8 cellular contexts compared by ENCODE assay signal in genomic region chr19:11505032-11505503, GRCh38. TPM values are rescaled to one million over a fixed set of nuclear protein-coding genes. Genes with fewer than 3 reads are reported as not detected.
DNase-seq lines count a peak whose midpoint lies in the region; ATAC-seq and TF ChIP-seq lines count a peak whose summit lies in the region.

No MANE protein-coding gene starts in this region.

- intact Hi-C loops in Caco-2 (cut with micrococcal nuclease; ENCODE audit: unreplicated experiment), result no loop called here

- H3K36me3 ChIP-seq in Caco-2 (ENCODE audit: control insufficient read depth, insufficient read depth, low read length), result no peaks in the 10 kb centered on the region; the same call in 1 of the 2 replicates
- 0 out of 2 replicates have a peak, but pooled peaks cover 3% of the 10 kb centered on the region for H3K36me3 ChIP-seq in HUES48 (ENCODE audit: control insufficient read depth, insufficient read depth, low read length)

- H3K27me3 Mint-ChIP-seq in Caco-2 (ENCODE audit: insufficient read depth, unreplicated experiment), result no peaks in the 10 kb centered on the region
- peaks cover 7% of the 10 kb centered on the region for H3K27me3 Mint-ChIP-seq in endothelial cell (ENCODE audit: unreplicated experiment)

- peaks cover 7% of the 10 kb centered on the region for H3K4me1 Mint-ChIP-seq in Caco-2 (ENCODE audit: low read depth, unreplicated experiment)
- H3K4me1 Mint-ChIP-seq in endothelial cell (ENCODE audit: unreplicated experiment), result no peaks in the 10 kb centered on the region

- no peaks in the 10 kb centered on the region for H3K9me3 ChIP-seq in Caco-2
- no peaks in the 10 kb centered on the region for H3K9me3 ChIP-seq in HUES48 (ENCODE audit: control insufficient read depth, insufficient read depth, low read length)

- no peaks in the 10 kb centered on the region for H3K27me3 ChIP-seq in Caco-2 (replicated peaks; ENCODE audit: control insufficient read depth, insufficient read depth, low read length)
- no peaks in the 10 kb centered on the region for H3K27me3 ChIP-seq in HUES48 (ENCODE audit: control insufficient read depth, insufficient read depth, low read length)

- peak; percentile 87 for ATAC-seq in GM21447 (IDR thresholded peaks at IDR 0.05; ENCODE audit: unreplicated experiment)

- H3K27ac ChIP-seq in HUES48 (ENCODE audit: low read depth, low read length), result peak overlapping the region; percentile 95

- H3K9me3 Mint-ChIP-seq in Caco-2 (ENCODE audit: unreplicated experiment) (no peaks in the 10 kb centered on the region), endothelial cell (ENCODE audit: unreplicated experiment) (no peaks in the 10 kb centered on the region)

- H3K36me3 Mint-ChIP-seq in Caco-2 (ENCODE audit: insufficient read depth, unreplicated experiment), result peaks cover 32% of the 10 kb centered on the region
- H3K36me3 Mint-ChIP-seq in endothelial cell (ENCODE audit: low read depth, unreplicated experiment), result peaks cover 3% of the 10 kb centered on the region

- H3K4me3 Mint-ChIP-seq in Caco-2 (ENCODE audit: unreplicated experiment) (peak overlapping the region; percentile 81), endothelial cell (ENCODE audit: unreplicated experiment) (peak overlapping the region; percentile 90)

- H3K4me3 ChIP-seq in Caco-2 (ENCODE audit: low read depth, low read length), result peak overlapping the region; percentile 89
- H3K4me3 ChIP-seq in HUES48 (ENCODE audit: low read depth, low read length), result peak overlapping the region; percentile 83

- peak; percentile 97 to 98 for DNase-seq in Caco-2
- peak; percentile 90 for DNase-seq in NOMO-1 treated with dmso at 0.1 percent for 144 hours (lab: John Stamatoyannopoulos, UW; ENCODE audit: unreplicated experiment)
- DNase-seq in activated CD8-positive, alpha-beta memory T cell treated with anti-CD3 and anti-CD28 coated beads, Interleukin-2, amount 50 U/mL, for 4 hours, result peak; percentile 97
- peak; percentile 97 for DNase-seq in endothelial cell (ENCODE audit: low spot score)
- peak; percentile 96 for DNase-seq in midbrain (lab: John Stamatoyannopoulos, UW)
- DNase-seq in stimulated activated CD8-positive, alpha-beta memory T cell treated with anti-CD3 and anti-CD28 coated beads, Interleukin-15, amount 100 ng/mL, for 48 hours (ENCODE audit: low read depth in 2 of 2), result peak; percentile 96

- peak overlapping the region; percentile 90 for H3K9ac ChIP-seq in HUES48 (ENCODE audit: low read depth, low read length)

- BruUV-seq in Caco-2 (replicated peaks; lab: Mats Ljungman, UMichigan), result no TSS peak

- H3K4me1 ChIP-seq in Caco-2, result peaks cover 11% of the 10 kb centered on the region; the same call in 1 of the 2 replicates
- peaks cover 10% of the 10 kb centered on the region for H3K4me1 ChIP-seq in HUES48 (ENCODE audit: control insufficient read depth, insufficient read depth, low read length)

- CTCF ChIA-PET in Caco-2 (lab: Charles Lee), result interaction anchor here (0.6 kb wide), 1 partner anchor 160 kb away, joined by 7 read pairs; no protein-coding TSS in a partner anchor

- TF ChIP-seq CTCF in Caco-2 (IDR thresholded peaks at IDR 0.05; ENCODE audit: insufficient read depth in 1 of 2, low read depth in 1 of 2, low read length in 1 of 2, severe bottlenecking in 1 of 2, unreplicated experiment in 1 of 2) (no peak), endothelial cell (IDR thresholded peaks at IDR 0.05; ENCODE audit: unreplicated experiment) (no peak)

- POLR2A ChIA-PET in Caco-2 (lab: Charles Lee), result interaction anchor here (0.8 kb wide), 1 partner anchor 24 kb away, joined by 3 read pairs; the partner anchor contains the start of gene ECSIT

- peak overlapping the region; percentile 95 for H3K27ac Mint-ChIP-seq in Caco-2 (ENCODE audit: unreplicated experiment)
- peak overlapping the region; percentile 74 for H3K27ac Mint-ChIP-seq in endothelial cell (ENCODE audit: unreplicated experiment)

RNA-seq across cellular contexts. Expression of gene ZNF653, which starts 0.6 kb away (rescaled TPM):
- 6.1 and 8.9 TPM in 2 replicates for total RNA-seq in Caco-2 (2022)
- total RNA-seq in endothelial cell (ENCODE audit: unreplicated experiment), result 7.7 TPM

RNA-seq across cellular contexts. Expression of gene ECSIT, which starts 23.9 kb away (rescaled TPM):
- 39.8 and 44.8 TPM in 2 replicates for total RNA-seq in Caco-2 (2022)
- 16.7 TPM for total RNA-seq in endothelial cell (ENCODE audit: unreplicated experiment)

RNA-seq across cellular contexts. Expression of gene ELAVL3, which starts 24.2 kb away (rescaled TPM):
- total RNA-seq in Caco-2 (2022), result not detected in 2 replicates
- total RNA-seq in endothelial cell (ENCODE audit: unreplicated experiment), result 0.54 TPM

RNA-seq across cellular contexts. Expression of gene CNN1, which starts 33.6 kb away (rescaled TPM):
- total RNA-seq in Caco-2 (2022) (0.54 and 0.84 TPM in 2 replicates), endothelial cell (ENCODE audit: unreplicated experiment) (1.5 TPM)

RNA-seq across cellular contexts. Expression of gene ELOF1, which starts 54.0 kb away (rescaled TPM):
- 48.5 and 49.4 TPM in 2 replicates for total RNA-seq in Caco-2 (2022)
- total RNA-seq in endothelial cell (ENCODE audit: unreplicated experiment), result 44.0 TPM

Comparison
In these comparisons a context has a peak if more than half of its experiments do, and no peak if none do; other contexts are left out.
1. Peak in every context shown above with its lines: DNase-seq, ATAC-seq, H3K4me3 ChIP-seq and H3K27ac ChIP-seq.